22 cellular contexts compared by ENCODE assay signal in the genomic region with DNA sequence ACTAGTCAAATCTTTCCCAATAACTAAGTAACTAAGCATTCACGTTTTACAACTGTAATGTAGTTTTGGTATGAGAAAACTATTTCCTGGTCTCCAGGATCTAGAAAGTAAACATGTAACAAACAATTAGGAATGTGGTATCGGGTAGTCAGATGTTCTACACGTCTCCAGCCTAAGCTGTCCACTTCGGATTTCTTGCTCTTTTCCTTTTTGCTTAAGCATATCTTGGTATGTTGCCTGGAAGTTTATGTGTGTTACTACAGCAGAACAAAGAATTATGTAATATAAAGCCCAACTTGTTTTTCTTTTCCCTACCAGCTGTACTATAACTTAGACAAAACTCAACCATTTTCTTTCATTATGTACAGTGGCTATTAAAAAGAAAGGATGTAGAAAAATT. TPM values are rescaled to one million over a fixed set of nuclear protein-coding genes. Genes with fewer than 3 reads are reported as not detected.
A peak's percentile ranks its signal among the peaks of the same experiment; 100 is the strongest.
DNase-seq lines count a peak whose midpoint lies in the region; ATAC-seq, FAIRE-seq and TF ChIP-seq lines count a peak whose summit lies in the region.
"Had no signal": no experiment of that assay in that cellular context is flagged by ENCODE, and none has a peak within 500 bp of the region (broad histone marks: within the 10 kb centered on the region; RNA-seq: fewer than 3 reads in every experiment).

No MANE protein-coding gene starts in this region.

- no peak overlapping the region for H3K4me3 ChIP-seq in bronchial epithelial cell (ENCODE audit: low read depth, low read length)
- H3K4me3 ChIP-seq: mucosa of descending colon had no signal

- no peak for FAIRE-seq in bronchial epithelial cell (lab: Jason Lieb, UNC)
- FAIRE-seq: G401.6, urothelium cell line had no signal

- no peak for TF ChIP-seq CTCF in bronchial epithelial cell (IDR thresholded peaks at IDR 0.05; ENCODE audit: insufficient read depth, low read length, severe bottlenecking)

- DNase-seq in ELR (ENCODE audit: low read depth) (peak; percentile 9), bronchial epithelial cell (ENCODE audit: low read depth) (peak; percentile 33), left cardiac atrium (no peak), renal cortical epithelial cell (ENCODE audit: low read depth) (peak; percentile 8), NCI-H226 (no peak)
- DNase-seq: activated CD8-positive, alpha-beta memory T cell treated with anti-CD3 and anti-CD28 coated beads, Interleukin-2, amount 50 U/mL, for 48 hours; CD4-positive, alpha-beta T cell; foreskin melanocyte; immature natural killer cell; mucosa of descending colon; NCI-H1436; NCI-H510A; posterior cingulate gyrus; stimulated activated CD4-positive, alpha-beta T cell treated with anti-CD3 and anti-CD28 coated beads, Interleukin-4, amount 100 ng/mL, for 4 hours; T-cell had no signal

- ATAC-seq in left cardiac atrium (peak; percentile 56), GM18873 (IDR thresholded peaks at IDR 0.05; ENCODE audit: low FRiP score, unreplicated experiment) (no peak), HG03460 (IDR thresholded peaks at IDR 0.05; ENCODE audit: unreplicated experiment) (no peak), GM21526 (IDR thresholded peaks at IDR 0.05; ENCODE audit: low FRiP score, unreplicated experiment) (no peak)
- ATAC-seq: activated CD4-positive, CD25-positive, alpha-beta regulatory T cell treated with anti-CD3 and anti-CD28 coated beads, Interleukin-2, amount 50 U/mL, for 24 hours; mucosa of descending colon; stimulated activated effector memory CD8-positive, alpha-beta T cell treated with anti-CD3 and anti-CD28 coated beads, Interleukin-12 subunit alpha, Interleukin-12 subunit beta, amount 100 ng/mL, for 72 hours; T-cell had no signal

- no peaks in the 10 kb centered on the region for H3K27me3 ChIP-seq in bronchial epithelial cell (ENCODE audit: control insufficient read depth, insufficient read depth, low read length)

- intact Hi-C loops in left cardiac atrium (cut with DNase I) = no loop called here

- H3K36me3 ChIP-seq in bronchial epithelial cell (ENCODE audit: control insufficient read depth, insufficient read depth, low read length) = peaks cover 2% of the 10 kb centered on the region

RNA-seq across cellular contexts. Expression of a gene that starts 20.4 kb away (rescaled TPM):
- total RNA-seq in bronchial epithelial cell (11.9 and 15.3 TPM in 2 replicates), left cardiac atrium (10 to 100 TPM; 11.1 to 11.4 TPM), renal cortical epithelial cell (24.3 and 24.7 TPM in 2 replicates)

Comparison
In these comparisons a context has a peak if more than half of its experiments do, and no peak if none do; other contexts are left out.
1. DNase-seq: peak in ELR (single experiment), bronchial epithelial cell (single experiment) and renal cortical epithelial cell (single experiment); none in left cardiac atrium (single experiment) and NCI-H226 (single experiment).
2. ATAC-seq: peak in left cardiac atrium (2 of 2); none in GM18873 (single experiment), HG03460 (single experiment) and GM21526 (single experiment).